Comparison of ENCODE assay signal across 25 cellular contexts in the genomic region with DNA sequence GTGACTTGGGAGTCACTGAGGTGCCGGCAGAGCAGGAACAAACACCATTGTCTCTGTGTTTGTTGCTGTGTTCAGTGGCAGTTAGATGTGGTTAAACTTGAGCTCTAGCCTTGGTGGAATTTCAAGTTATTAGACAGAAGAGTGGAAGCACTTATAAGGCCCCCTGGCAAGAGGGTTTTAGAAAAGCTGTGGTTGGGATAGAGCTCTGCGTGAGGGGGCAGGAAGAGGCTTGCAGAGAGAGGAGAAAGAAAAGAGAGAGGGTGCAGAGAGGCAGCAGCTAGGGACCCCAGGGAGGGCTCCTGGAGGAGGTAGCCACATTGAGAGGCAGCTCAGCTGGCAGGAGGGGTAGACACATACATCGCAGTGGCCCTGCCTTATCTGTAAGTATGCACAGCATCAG.
DNase-seq lines count a peak whose midpoint lies in the region; ATAC-seq and TF ChIP-seq lines count a peak whose summit lies in the region.
"Had no signal": no experiment of that assay in that cellular context is flagged by ENCODE, and none has a peak within 500 bp of the region (broad histone marks: within the 10 kb centered on the region; RNA-seq: fewer than 3 reads in every experiment).

No MANE protein-coding gene starts in this region.

- no peaks in the 10 kb centered on the region for H3K9me3 ChIP-seq in HEK293 (ENCODE audit: control insufficient read depth, insufficient read depth, low read depth, low read length)
- H3K9me3 ChIP-seq: ascending aorta, tibial artery had no signal

- H3K36me3 ChIP-seq in HEK293 (ENCODE audit: control insufficient read depth in 2 of 2, insufficient read depth in 1 of 2, low read length in 2 of 2), result no peaks in the 10 kb centered on the region
- H3K36me3 ChIP-seq: ascending aorta had no signal

- intact Hi-C loops in activated CD8-positive, alpha-beta T cell treated with anti-CD3 and anti-CD28 coated beads for 36 hours (cut with micrococcal nuclease), result no loop called here

- TF ChIP-seq CTCF in activated CD8-positive, alpha-beta T cell treated with anti-CD3 and anti-CD28 coated beads for 36 hours (IDR thresholded peaks at IDR 0.05), result no peak
- TF ChIP-seq CTCF in HEK293 (tag by site-specific recombination; IDR thresholded peaks at IDR 0.05) (no peak), neural crest cell (conservative IDR thresholded peaks at IDR 0.05) (no peak)

- H3K27ac Mint-ChIP-seq in activated CD8-positive, alpha-beta T cell treated with anti-CD3 and anti-CD28 coated beads, Interleukin-2, amount 10 ng/mL, durations not matched to agents 7 days and 5 days, result peak overlapping the region; percentile 19
- no peak overlapping the region for H3K27ac Mint-ChIP-seq in activated CD8-positive, alpha-beta T cell treated with anti-CD3 and anti-CD28 coated beads for 36 hours
- peak overlapping the region; percentile 56 for H3K27ac Mint-ChIP-seq in activated T-helper 17 cell treated with anti-CD3 and anti-CD28 coated beads, Interleukin-2, amount 50 U/mL, for 72 hours
- peak overlapping the region; percentile 47 for H3K27ac Mint-ChIP-seq in neural crest cell (ENCODE audit: unreplicated experiment)
- H3K27ac Mint-ChIP-seq: activated naive CD4-positive, alpha-beta T cell treated with anti-CD3 and anti-CD28 coated beads, Interleukin-2, amount 50 U/mL, for 24 hours; activated T-helper 1 cell treated with anti-CD3 and anti-CD28 coated beads, Interleukin-12 subunit alpha, Interleukin-12 subunit beta, Interleukin-2, Interleukin-4 antibody, amounts not matched to agents 30 ng/mL and 10 ng/mL and 1 ng/mL, durations not matched to agents 14 hours and 24 hours and 36 hours had no signal

- CTCF ChIA-PET in activated CD8-positive, alpha-beta T cell treated with anti-CD3 and anti-CD28 coated beads, Interleukin-2, amount 10 ng/mL, durations not matched to agents 7 days and 5 days (lab: Charles Lee), result interaction anchor here (1.7 kb wide), 1 partner anchor 10 kb away, joined by 5 read pairs; no protein-coding TSS in a partner anchor
- CTCF ChIA-PET in activated CD8-positive, alpha-beta T cell treated with anti-CD3 and anti-CD28 coated beads for 36 hours (lab: Charles Lee), result no interaction called here
- CTCF ChIA-PET in HEK293 (lab: Yijun Ruan, JAX), result no interaction called here

- peaks cover 8% of the 10 kb centered on the region for H3K4me1 Mint-ChIP-seq in activated CD8-positive, alpha-beta T cell treated with anti-CD3 and anti-CD28 coated beads, Interleukin-2, amount 10 ng/mL, durations not matched to agents 7 days and 5 days (ENCODE audit: low read depth)
- H3K4me1 Mint-ChIP-seq in activated CD8-positive, alpha-beta T cell treated with anti-CD3 and anti-CD28 coated beads for 36 hours (ENCODE audit: low read depth), result peaks cover 2% of the 10 kb centered on the region
- no peaks in the 10 kb centered on the region for H3K4me1 Mint-ChIP-seq in activated T-helper 17 cell treated with anti-CD3 and anti-CD28 coated beads, Interleukin-2, amount 50 U/mL, for 72 hours
- peaks cover 18% of the 10 kb centered on the region for H3K4me1 Mint-ChIP-seq in neural crest cell

- H3K4me3 ChIP-seq in HEK293 (ENCODE audit: low read depth, low read length), result no peak overlapping the region
- H3K4me3 ChIP-seq: ascending aorta, PC-9, tibial artery had no signal

- no peaks in the 10 kb centered on the region for H3K4me1 ChIP-seq in HEK293 (ENCODE audit: control insufficient read depth, insufficient read depth, low read length)

- POLR2A ChIA-PET in activated CD8-positive, alpha-beta T cell treated with anti-CD3 and anti-CD28 coated beads, Interleukin-2, amount 10 ng/mL, durations not matched to agents 7 days and 5 days (lab: Charles Lee), result no interaction called here
- POLR2A ChIA-PET in activated CD8-positive, alpha-beta T cell treated with anti-CD3 and anti-CD28 coated beads for 36 hours (lab: Charles Lee), result no interaction called here
- POLR2A ChIA-PET in HEK293 (lab: Yijun Ruan, JAX), result no interaction called here

- ATAC-seq in activated CD8-positive, alpha-beta T cell treated with anti-CD3 and anti-CD28 coated beads, Interleukin-2, amount 10 ng/mL, durations not matched to agents 7 days and 5 days, result no peak
- no peak for ATAC-seq in activated CD8-positive, alpha-beta T cell treated with anti-CD3 and anti-CD28 coated beads for 36 hours
- ATAC-seq in activated T-helper 17 cell treated with anti-CD3 and anti-CD28 coated beads, Interleukin-2, amount 50 U/mL, for 72 hours (replicated peaks), result no peak
- ATAC-seq: left lobe of liver had no signal

- no peak overlapping the region for H3K4me3 Mint-ChIP-seq in activated CD8-positive, alpha-beta T cell treated with anti-CD3 and anti-CD28 coated beads, Interleukin-2, amount 10 ng/mL, durations not matched to agents 7 days and 5 days
- H3K4me3 Mint-ChIP-seq in activated CD8-positive, alpha-beta T cell treated with anti-CD3 and anti-CD28 coated beads for 36 hours, result no peak overlapping the region
- H3K4me3 Mint-ChIP-seq in activated T-helper 17 cell treated with anti-CD3 and anti-CD28 coated beads, Interleukin-2, amount 50 U/mL, for 72 hours, result no peak overlapping the region
- no peak overlapping the region for H3K4me3 Mint-ChIP-seq in neural crest cell
- H3K4me3 Mint-ChIP-seq: activated naive CD4-positive, alpha-beta T cell treated with anti-CD3 and anti-CD28 coated beads, Interleukin-2, amount 50 U/mL, for 24 hours; activated T-helper 1 cell treated with anti-CD3 and anti-CD28 coated beads, Interleukin-12 subunit alpha, Interleukin-12 subunit beta, Interleukin-2, Interleukin-4 antibody, amounts not matched to agents 30 ng/mL and 10 ng/mL and 1 ng/mL, durations not matched to agents 14 hours and 24 hours and 36 hours; central memory CD8-positive, alpha-beta T cell; naive B cell; T-helper 2 cell treated with Interferon-gamma antibody and Interleukin-4, amounts not matched to agents 5 μg/mL and 100 μg/mL, for 36 hours had no signal

- no peaks in the 10 kb centered on the region for H3K9me3 Mint-ChIP-seq in activated CD8-positive, alpha-beta T cell treated with anti-CD3 and anti-CD28 coated beads, Interleukin-2, amount 10 ng/mL, durations not matched to agents 7 days and 5 days (ENCODE audit: insufficient read depth)
- no peaks in the 10 kb centered on the region for H3K9me3 Mint-ChIP-seq in activated CD8-positive, alpha-beta T cell treated with anti-CD3 and anti-CD28 coated beads for 36 hours
- H3K9me3 Mint-ChIP-seq in activated T-helper 17 cell treated with anti-CD3 and anti-CD28 coated beads, Interleukin-2, amount 50 U/mL, for 72 hours, result no peaks in the 10 kb centered on the region
- H3K9me3 Mint-ChIP-seq in neural crest cell, result no peaks in the 10 kb centered on the region
- H3K9me3 Mint-ChIP-seq: activated naive CD4-positive, alpha-beta T cell treated with anti-CD3 and anti-CD28 coated beads, Interleukin-2, amount 50 U/mL, for 24 hours; activated T-helper 1 cell treated with anti-CD3 and anti-CD28 coated beads, Interleukin-12 subunit alpha, Interleukin-12 subunit beta, Interleukin-2, Interleukin-4 antibody, amounts not matched to agents 30 ng/mL and 10 ng/mL and 1 ng/mL, durations not matched to agents 14 hours and 24 hours and 36 hours; CD8-positive, alpha-beta memory T cell; central memory CD8-positive, alpha-beta T cell; naive B cell; T-helper 2 cell treated with Interferon-gamma antibody and Interleukin-4, amounts not matched to agents 5 μg/mL and 100 μg/mL, for 36 hours had no signal

- H3K27me3 Mint-ChIP-seq in activated CD8-positive, alpha-beta T cell treated with anti-CD3 and anti-CD28 coated beads, Interleukin-2, amount 10 ng/mL, durations not matched to agents 7 days and 5 days (ENCODE audit: low read depth), result no peaks in the 10 kb centered on the region
- H3K27me3 Mint-ChIP-seq in activated CD8-positive, alpha-beta T cell treated with anti-CD3 and anti-CD28 coated beads for 36 hours, result no peaks in the 10 kb centered on the region
- H3K27me3 Mint-ChIP-seq in activated T-helper 17 cell treated with anti-CD3 and anti-CD28 coated beads, Interleukin-2, amount 50 U/mL, for 72 hours, result no peaks in the 10 kb centered on the region
- H3K27me3 Mint-ChIP-seq in neural crest cell (ENCODE audit: low read depth), result no peaks in the 10 kb centered on the region
- H3K27me3 Mint-ChIP-seq: activated naive CD4-positive, alpha-beta T cell treated with anti-CD3 and anti-CD28 coated beads, Interleukin-2, amount 50 U/mL, for 24 hours; CD8-positive, alpha-beta memory T cell; central memory CD8-positive, alpha-beta T cell; naive B cell had no signal

- H3K36me3 Mint-ChIP-seq in activated CD8-positive, alpha-beta T cell treated with anti-CD3 and anti-CD28 coated beads, Interleukin-2, amount 10 ng/mL, durations not matched to agents 7 days and 5 days (ENCODE audit: low read depth), result no peaks in the 10 kb centered on the region
- H3K36me3 Mint-ChIP-seq in activated CD8-positive, alpha-beta T cell treated with anti-CD3 and anti-CD28 coated beads for 36 hours (ENCODE audit: low read depth), result peaks cover 4% of the 10 kb centered on the region
- H3K36me3 Mint-ChIP-seq in activated T-helper 17 cell treated with anti-CD3 and anti-CD28 coated beads, Interleukin-2, amount 50 U/mL, for 72 hours (ENCODE audit: low read depth), result no peaks in the 10 kb centered on the region
- no peaks in the 10 kb centered on the region for H3K36me3 Mint-ChIP-seq in neural crest cell (ENCODE audit: low read depth)
- H3K36me3 Mint-ChIP-seq: naive B cell had no signal

- H3K27ac ChIP-seq in HEK293 (ENCODE audit: extremely low read depth, low read depth, low read length), result no peak overlapping the region
- H3K27ac ChIP-seq: ascending aorta, PC-9, tibial artery had no signal

- DNase-seq in activated CD8-positive, alpha-beta T cell treated with anti-CD3 and anti-CD28 coated beads, Interleukin-2, amount 10 ng/mL, durations not matched to agents 7 days and 5 days, result no peak
- DNase-seq in activated CD8-positive, alpha-beta T cell treated with anti-CD3 and anti-CD28 coated beads for 36 hours, result no peak
- DNase-seq in neural crest cell (ENCODE audit: low read depth, low spot score) (no peak), OCI-M2 (lab: John Stamatoyannopoulos, UW; ENCODE audit: unreplicated experiment) (no peak), AG20443 (ENCODE audit: low spot score) (no peak)
- DNase-seq in activated effector memory CD4-positive, alpha-beta T cell treated with anti-CD3 and anti-CD28 coated beads, Interleukin-2, amount 50 U/mL, for 16 hours, result no peak
- DNase-seq: activated CD4-positive, alpha-beta T cell treated with anti-CD3 and anti-CD28 coated beads for 48 hours; AML-193; CD8-positive, alpha-beta memory T cell; H7; KBM-7; naive B cell; NCI-H146; NCI-H524; PC-9; Right ventricle myocardium superior; tibial artery had no signal

TF ChIP-seq in HEK293, 187 proteins besides CTCF, POLR2A, EP300 and RAD21:
- TF ChIP-seq ZNF76 (tag by site-specific recombination; IDR thresholded peaks at IDR 0.05; ENCODE audit: borderline replicate concordance, low read depth) (no peak), ZIC2 (tag by site-specific recombination; IDR thresholded peaks at IDR 0.05) (peak; percentile 85), ZFP41 (tag by site-specific recombination; IDR thresholded peaks at IDR 0.05; ENCODE audit: borderline replicate concordance) (no peak)
TF ChIP-seq in HEK293: peak in this region for 1.
